In the genomic region with DNA sequence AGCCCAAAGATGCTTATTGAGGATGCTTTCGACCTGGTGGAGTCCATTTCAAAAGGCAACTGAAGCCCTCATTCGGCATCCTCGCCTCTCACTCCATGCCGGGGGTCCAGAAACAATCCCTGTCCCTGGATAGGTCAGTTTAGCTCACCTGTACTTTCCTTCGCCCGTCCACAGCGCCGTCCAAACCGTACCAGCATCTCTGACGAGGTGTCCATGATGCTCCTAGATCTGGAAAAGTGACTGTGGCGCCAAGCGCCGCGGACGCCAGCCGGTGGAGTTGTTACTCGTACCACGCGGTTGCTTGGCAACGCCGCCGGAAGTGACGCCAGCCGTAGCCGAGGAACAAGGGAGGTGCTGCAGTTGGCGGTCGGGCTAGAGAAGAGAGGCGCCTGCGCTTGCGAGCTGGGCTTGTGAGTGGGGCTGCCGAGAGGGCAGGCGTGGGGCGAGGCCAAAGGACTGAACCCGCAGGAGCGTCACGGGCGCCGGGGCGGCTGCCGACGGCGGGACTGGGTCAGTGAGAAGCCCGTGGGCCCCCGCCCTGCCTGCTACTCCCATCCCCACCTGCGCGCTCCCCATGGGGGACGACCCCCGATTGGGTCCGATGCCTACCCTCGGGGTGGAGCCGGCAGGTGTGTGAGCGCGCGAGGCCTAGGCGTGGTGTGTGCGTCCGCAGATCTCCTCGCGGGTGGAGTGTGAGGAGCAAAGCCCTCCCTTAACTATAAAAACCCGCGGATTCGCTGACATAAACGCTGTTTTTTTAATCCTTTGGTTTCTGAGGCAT, we compare ENCODE assay signal across 8 cellular contexts. TPM values are rescaled to one million over a fixed set of nuclear protein-coding genes. Genes with fewer than 3 reads are reported as not detected.
DNase-seq lines count a peak whose midpoint lies in the region; ATAC-seq, FAIRE-seq and TF ChIP-seq lines count a peak whose summit lies in the region.

A gene with protein sequence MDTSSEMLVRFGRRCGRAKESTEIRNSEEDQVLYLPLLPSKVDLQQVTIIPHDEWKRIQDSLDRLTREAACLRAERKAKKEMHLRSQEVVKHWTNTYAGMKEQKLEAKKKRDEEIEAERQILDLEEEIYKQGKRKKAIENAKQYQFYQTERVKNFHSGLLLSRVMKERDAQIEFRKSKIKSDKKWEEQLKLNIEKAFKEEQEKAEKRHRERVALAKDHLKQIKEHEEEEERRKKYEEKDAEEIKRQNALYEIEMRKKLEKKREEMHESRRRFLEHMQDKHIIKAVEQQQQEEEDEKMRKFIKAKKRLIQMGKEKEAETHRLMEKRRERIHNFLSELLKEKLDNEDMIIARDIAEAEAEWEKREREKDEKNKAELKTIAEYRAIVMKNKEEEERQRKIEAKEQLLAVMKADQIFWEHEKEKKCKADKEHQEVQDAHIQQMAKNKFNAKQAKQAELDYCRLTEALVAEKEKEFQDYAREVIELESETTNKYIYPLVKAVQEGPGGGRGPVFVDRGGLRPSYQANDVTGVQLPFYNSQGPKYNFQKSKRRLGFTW (minus strand): TSS at position 293 of the 781 bp plus-strand sequence. CDS start 78 bp downstream, at position 215.
A gene with protein sequence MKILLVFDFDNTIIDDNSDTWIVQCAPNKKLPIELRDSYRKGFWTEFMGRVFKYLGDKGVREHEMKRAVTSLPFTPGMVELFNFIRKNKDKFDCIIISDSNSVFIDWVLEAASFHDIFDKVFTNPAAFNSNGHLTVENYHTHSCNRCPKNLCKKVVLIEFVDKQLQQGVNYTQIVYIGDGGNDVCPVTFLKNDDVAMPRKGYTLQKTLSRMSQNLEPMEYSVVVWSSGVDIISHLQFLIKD (plus strand): TSS at position 357 of the 781 bp plus-strand sequence. CDS start 6,503 bp downstream, outside the sequence.

- H3K4ac ChIP-seq in H1 (replicated peaks; ENCODE audit: insufficient read length, low read depth, low read length), result no peak within 1 kb of the TSS

- peak within 1 kb of the TSS; percentile 94 for H4K5ac ChIP-seq in H1 (ENCODE audit: insufficient read length, low read depth, low read length)

- H2BK12ac ChIP-seq in H1 (ENCODE audit: low read depth, low read length), result peak within 1 kb of the TSS; percentile 55; the same call in 1 of the 2 replicates

- no peak within 1 kb of the TSS for H2AK5ac ChIP-seq in H1 (ENCODE audit: low read depth, low read length)

- peak; percentile 83 for FAIRE-seq in H1 (lab: Jason Lieb, UNC)

- no peaks in the 10 kb centered on the region for H4K20me1 ChIP-seq in H1 (replicated peaks in 1 of 2; ENCODE audit: control insufficient read depth in 1 of 2, insufficient read depth in 2 of 2, low read length in 2 of 2)

- peak within 1 kb of the TSS; percentile 99 for H3K27ac Mint-ChIP-seq in memory B cell

- peaks cover 4% of the 10 kb centered on the region for H3K27me3 Mint-ChIP-seq in memory B cell

- no peak for TF ChIP-seq CTCF in H1 (IDR thresholded peaks at IDR 0.05; ENCODE audit: control extremely low read depth in 1 of 3, insufficient read depth in 1 of 3, low read depth in 1 of 3, low read length in 3 of 3)

- H2BK15ac ChIP-seq in H1 (ENCODE audit: low read length), result 0 out of 2 replicates have a peak within 1 kb of the TSS, but pooled peaks have one; percentile 46

- H4K91ac ChIP-seq in H1 (replicated peaks; ENCODE audit: insufficient read length, low read length), result no peak within 1 kb of the TSS

- TF ChIP-seq RAD21 in H1 (IDR thresholded peaks at IDR 0.05 in 1 of 2, conservative IDR thresholded peaks at IDR 0.05 in 1 of 2; ENCODE audit: low read depth in 2 of 2, low read length in 2 of 2), result 0 out of 4 replicates have a peak, but pooled peaks of 1 of the 2 experiments have one; percentile 4

- H2AFZ ChIP-seq in H1 (ENCODE audit: low read length), result peak within 1 kb of the TSS; percentile 99

- ATAC-seq in GM21367 (IDR thresholded peaks at IDR 0.05; ENCODE audit: unreplicated experiment), result peak; percentile 99
- peak; percentile 90 for ATAC-seq in memory B cell (ENCODE audit: low read depth)

- no peaks in the 10 kb centered on the region for H3K27me3 ChIP-seq in H1 (replicated peaks in 1 of 4; ENCODE audit: control insufficient read depth in 3 of 4, extremely low read depth in 1 of 4, insufficient read depth in 3 of 4, low read length in 3 of 4)

- WGBS in H1 (ENCODE audit: extremely low coverage in 1 of 2, insufficient coverage in 1 of 2, insufficient read length in 1 of 2, insufficient replicate concordance in 2 of 2, low coverage in 1 of 2, low lambda C conversion rate in 2 of 2, missing lambda C conversion rate in 1 of 2), 2 experiments, result 1% methylated on average over 50 of the region's 63 CpGs; no CpG with 5 or more reads in 1 of the 2 experiments

- peaks cover 4% of the 10 kb centered on the region for H3K4me1 Mint-ChIP-seq in memory B cell

- peak within 1 kb of the TSS; percentile 63 to 92 (median 82) for H3K9ac ChIP-seq in H1 (replicated peaks in 1 of 4; ENCODE audit: extremely low read depth in 1 of 4, low read depth in 3 of 4, low read length in 3 of 4)

- H3K9me3 ChIP-seq in H1 (ENCODE audit: insufficient read depth in 2 of 2, low read depth in 1 of 2, low read length in 1 of 2), result no peaks in the 10 kb centered on the region

- 0 out of 3 replicates have a peak, but pooled peaks of 1 of the 2 experiments have one; percentile 17 for TF ChIP-seq EP300 in H1 (IDR thresholded peaks at IDR 0.05; ENCODE audit: borderline replicate concordance in 1 of 2, low read depth in 2 of 2, low read length in 2 of 2)

- DNase-seq in COR-L47 (lab: John Stamatoyannopoulos, UW), result peak; percentile 95
- DNase-seq in HT1080 (ENCODE audit: low read depth), result peak; percentile 96
- peak; percentile 92 to 94 for DNase-seq in NOMO-1 (lab: John Stamatoyannopoulos, UW; ENCODE audit: unreplicated experiment in 2 of 2)
- DNase-seq in activated CD8-positive, alpha-beta memory T cell treated with anti-CD3 and anti-CD28 coated beads for 48 hours (ENCODE audit: low read depth in 2 of 3, low spot score in 2 of 3), result peak; percentile 93 to 99 (median 97)
- peak; percentile 70 to 98 for DNase-seq in H1 (ENCODE audit: low read depth in 1 of 2, low spot score in 2 of 2)
- peak; percentile 99 for DNase-seq in memory B cell (ENCODE audit: low spot score in 2 of 2)
- DNase-seq in stimulated activated CD8-positive, alpha-beta memory T cell treated with anti-CD3 and anti-CD28 coated beads, Interleukin-12 subunit alpha, Interleukin-12 subunit beta, amount 100 ng/mL, for 1 hour (ENCODE audit: low read depth), result peak; percentile 99

- no peak within 1 kb of the TSS for H3K14ac ChIP-seq in H1 (ENCODE audit: insufficient read length)

- no peaks in the 10 kb centered on the region for H3K79me2 ChIP-seq in H1 (ENCODE audit: control insufficient read depth in 1 of 2, insufficient read depth in 2 of 2, low read length in 2 of 2)

- CTCF ChIA-PET in H1 (lab: Charles Lee; ENCODE audit: partially characterized antibody), result interaction anchor here (0.5 kb wide), 1 partner anchor 95 kb away, joined by 3 read pairs; no protein-coding TSS in a partner anchor

- peaks cover 0 to 17% (median 0%) of the 10 kb centered on the region in 4 experiments; a peak in 2 of 8 replicates for H3K36me3 ChIP-seq in H1 (ENCODE audit: control insufficient read depth in 2 of 4, insufficient read depth in 4 of 4, low read length in 3 of 4)

- H3K4me3 ChIP-seq in H1 (ENCODE audit: extremely low read depth in 1 of 4, insufficient read depth in 2 of 4, low read depth in 3 of 4, low read length in 4 of 4), result peak within 1 kb of the TSS; percentile 64 to 93 (median 78)

- H3K23ac ChIP-seq in H1 (ENCODE audit: insufficient read length), result no peak within 1 kb of the TSS

- no peak within 1 kb of the TSS for H2BK120ac ChIP-seq in H1 (replicated peaks; ENCODE audit: low read depth, low read length)

- H3K9me3 Mint-ChIP-seq in memory B cell, result peaks cover 8% of the 10 kb centered on the region

- H3K18ac ChIP-seq in H1 (ENCODE audit: extremely low read depth, low read length), result 0 out of 2 replicates have a peak within 1 kb of the TSS, but pooled peaks have one; percentile 51

- peak within 1 kb of the TSS; percentile 66 to 98 for H3K4me2 ChIP-seq in H1 (ENCODE audit: insufficient read depth in 1 of 2, low read depth in 2 of 2, low read length in 2 of 2)

- POLR2A ChIA-PET in H1 (lab: Charles Lee; ENCODE audit: partially characterized antibody), result interaction anchor here (0.6 to 2.5 kb wide), 9 partner anchors 10 to 329 kb away, joined by 3 to 6 read pairs (median 4); a partner anchor contains a TSS

- TF ChIP-seq POLR2A in H1 (IDR thresholded peaks at IDR 0.05; ENCODE audit: control extremely low read depth in 1 of 2, low read depth in 2 of 2, low read length in 2 of 2), result peak; percentile 82 to 83

- H3K23me2 ChIP-seq in H1 (ENCODE audit: low read depth, low read length), result peaks cover 5% of the 10 kb centered on the region

- peak within 1 kb of the TSS; percentile 89 for H3K4me3 Mint-ChIP-seq in memory B cell

- no peak within 1 kb of the TSS for H2BK20ac ChIP-seq in H1 (ENCODE audit: low read length)

- H3K27ac ChIP-seq in H1 (ENCODE audit: low read depth, low read length), result peak within 1 kb of the TSS; percentile 90

- H2BK5ac ChIP-seq in H1 (ENCODE audit: low read depth, low read length), result peak within 1 kb of the TSS; percentile 95

- no peaks in the 10 kb centered on the region for H3K79me1 ChIP-seq in H1 (ENCODE audit: low read depth, low read length)

- H3K36me3 Mint-ChIP-seq in memory B cell, result peaks cover 13% of the 10 kb centered on the region

- peaks cover 0 to 1% (median 0%) of the 10 kb centered on the region in 4 experiments; a peak in 1 of 7 replicates for H3K4me1 ChIP-seq in H1 (replicated peaks in 1 of 4; ENCODE audit: control insufficient read depth in 3 of 4, insufficient read depth in 4 of 4, low read length in 3 of 4)

- peak within 1 kb of the TSS; percentile 89 for H4K8ac ChIP-seq in H1 (ENCODE audit: extremely low read depth, insufficient read depth, low read length)

- peak within 1 kb of the TSS; percentile 60 for H3K56ac ChIP-seq in H1 (replicated peaks; ENCODE audit: insufficient read length, low read depth, low read length)

RNA-seq across cellular contexts. Expression of the first gene that starts in this region (rescaled TPM):
- total RNA-seq in HT1080 (2014; rRNA removed; shearing (Covaris generic)), result not detected in 2 replicates
- polyA plus RNA-seq in HT1080 (2015; cell fraction: cytosol; rRNA removed), result 0.10 and 0.14 TPM in 2 replicates
- polyA plus RNA-seq in HT1080 (2015; cell fraction: nucleus; rRNA removed), result 0.27 TPM in 1 of 2 replicates, not detected in the other
- 0.37 and 0.86 TPM in 2 replicates for total RNA-seq in H1 (2021; fragmentation: NEBNext Ultra II Directional; extraction: Animal tissue kit (Norgen Biotek cat#: 25700))
- polyA plus RNA-seq in H1 (2011; rRNA removed), result 0.03 and 0.06 TPM in 2 replicates
- 0.16 TPM for polyA plus RNA-seq in H1 (2011; cell fraction: cytosol; rRNA removed)
- polyA plus RNA-seq in H1 (2011; cell fraction: nucleus; rRNA removed), result 0.06 TPM
- polyA plus RNA-seq in H1 (2012, experiment 1 of 2), result 0.25 to 0.87 TPM (median 0.47 TPM) in 4 replicates
- polyA plus RNA-seq in H1 (2012, experiment 2 of 2), result not detected
- polyA plus RNA-seq in H1 (2013, experiment 1 of 2), result 2.5 TPM
- 1.7 TPM for polyA plus RNA-seq in H1 (2013, experiment 2 of 2)
- 0.73 TPM in 1 of 2 replicates, not detected in the other for polyA minus RNA-seq in H1 (2011; rRNA and poly(A)+ RNA removed)
- polyA minus RNA-seq in H1 (2011; cell fraction: cytosol; rRNA and poly(A)+ RNA removed), result not detected
- polyA minus RNA-seq in H1 (2011; cell fraction: nucleus; rRNA and poly(A)+ RNA removed), result 0.50 TPM

RNA-seq across cellular contexts. Expression of the second gene that starts in this region (rescaled TPM):
- 1.9 and 5.8 TPM in 2 replicates for total RNA-seq in HT1080 (2014; rRNA removed; shearing (Covaris generic))
- polyA plus RNA-seq in HT1080 (2015; cell fraction: cytosol; rRNA removed), result 2.9 and 3.6 TPM in 2 replicates
- 4.1 and 6.4 TPM in 2 replicates for polyA plus RNA-seq in HT1080 (2015; cell fraction: nucleus; rRNA removed)
- total RNA-seq in H1 (2021; fragmentation: NEBNext Ultra II Directional; extraction: Animal tissue kit (Norgen Biotek cat#: 25700)), result 8.5 and 9.5 TPM in 2 replicates
- polyA plus RNA-seq in H1 (2011; rRNA removed), result 1.9 and 2.4 TPM in 2 replicates
- 4.2 TPM for polyA plus RNA-seq in H1 (2011; cell fraction: cytosol; rRNA removed)
- 1.7 TPM for polyA plus RNA-seq in H1 (2011; cell fraction: nucleus; rRNA removed)
- polyA plus RNA-seq in H1 (2012, experiment 1 of 2), result 3.9 to 7.2 TPM (median 4.3 TPM) in 4 replicates
- 1.1 TPM for polyA plus RNA-seq in H1 (2012, experiment 2 of 2)
- polyA plus RNA-seq in H1 (2013, experiment 1 of 2), result 6.0 TPM
- 5.5 TPM for polyA plus RNA-seq in H1 (2013, experiment 2 of 2)
- polyA minus RNA-seq in H1 (2011; rRNA and poly(A)+ RNA removed), result 0.63 and 1.5 TPM in 2 replicates
- 4.0 TPM for polyA minus RNA-seq in H1 (2011; cell fraction: cytosol; rRNA and poly(A)+ RNA removed)
- 7.5 TPM for polyA minus RNA-seq in H1 (2011; cell fraction: nucleus; rRNA and poly(A)+ RNA removed)

Comparison
In these comparisons a context has a peak if more than half of its experiments do, and no peak if none do; other contexts are left out.
1. Peak in every context shown above with its lines: DNase-seq, ATAC-seq, H3K4me3 ChIP-seq and H3K27ac ChIP-seq.